In the genomic region with DNA sequence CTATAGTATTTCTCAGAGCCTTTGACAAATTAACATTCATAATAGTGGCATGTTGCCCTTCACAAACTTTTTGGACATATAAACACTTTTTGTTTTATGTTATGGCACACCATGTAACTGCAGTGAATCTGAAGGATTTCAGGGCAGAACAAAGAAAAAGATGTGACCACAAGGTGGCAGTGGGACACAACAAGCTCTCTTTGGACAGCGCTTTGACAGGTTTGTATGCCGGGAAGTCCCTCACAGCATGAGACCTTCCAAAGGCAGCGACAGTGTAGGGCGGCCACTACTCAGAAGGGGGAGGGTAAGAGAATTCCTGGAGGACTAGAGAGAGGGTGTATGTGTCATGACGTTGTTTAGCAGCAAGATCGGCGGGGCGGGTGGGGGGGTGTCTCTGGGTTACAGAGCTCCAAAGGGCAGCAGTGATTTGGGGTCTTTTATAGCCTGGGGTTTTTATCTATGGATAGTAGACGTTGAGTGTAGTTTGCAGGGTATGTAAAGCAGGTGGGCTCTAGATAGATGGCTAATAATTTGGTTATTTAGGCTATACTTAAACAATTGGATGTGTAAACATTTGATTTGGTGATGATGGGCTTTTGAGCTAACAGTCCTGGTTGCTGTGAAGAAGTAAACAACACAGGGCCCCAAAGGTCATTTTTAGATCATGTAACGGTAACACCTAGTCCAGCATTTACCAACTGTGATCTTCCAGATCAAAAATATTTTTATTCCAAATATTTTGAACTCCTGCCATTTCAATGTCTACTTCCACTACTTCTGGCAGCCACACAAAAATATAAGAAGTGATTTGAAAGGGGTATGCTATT, we compare ENCODE assay signal across 8 cellular contexts. TPM values are rescaled to one million over a fixed set of nuclear protein-coding genes. Genes with fewer than 3 reads are reported as not detected.
DNase-seq lines count a peak whose midpoint lies in the region; ATAC-seq and TF ChIP-seq lines count a peak whose summit lies in the region.

No MANE protein-coding gene starts in this region.

- H3K4me1 ChIP-seq in ascending aorta = no peaks in the 10 kb centered on the region

- H3K27me3 ChIP-seq in ascending aorta = no peaks in the 10 kb centered on the region

- peaks cover 5 to 40% of the 10 kb centered on the region in 2 donors for H3K36me3 ChIP-seq in ascending aorta

- peaks cover 16% of the 10 kb centered on the region for H3K36me3 Mint-ChIP-seq in T-helper 2 cell treated with Interferon-gamma antibody and Interleukin-4, amounts not matched to agents 5 μg/mL and 100 μg/mL, for 36 hours (ENCODE audit: low read depth)

- peak; percentile 42 to 55 (median 50) for TF ChIP-seq CTCF in ascending aorta (IDR thresholded peaks at IDR 0.05)

- peak; percentile 75 for ATAC-seq in HG03039 (IDR thresholded peaks at IDR 0.05; ENCODE audit: unreplicated experiment)

- H3K27ac ChIP-seq in ascending aorta = no peak overlapping the region

- peak overlapping the region; percentile 73 for H3K27ac Mint-ChIP-seq in T-helper 2 cell treated with Interferon-gamma antibody and Interleukin-4, amounts not matched to agents 5 μg/mL and 100 μg/mL, for 36 hours

- H3K9me3 ChIP-seq in ascending aorta = peaks cover 12 to 26% of the 10 kb centered on the region in 2 donors

- peaks cover 17% of the 10 kb centered on the region for H3K9me3 Mint-ChIP-seq in T-helper 2 cell treated with Interferon-gamma antibody and Interleukin-4, amounts not matched to agents 5 μg/mL and 100 μg/mL, for 36 hours

- peaks cover 10% of the 10 kb centered on the region for H3K4me1 Mint-ChIP-seq in T-helper 2 cell treated with Interferon-gamma antibody and Interleukin-4, amounts not matched to agents 5 μg/mL and 100 μg/mL, for 36 hours (ENCODE audit: low read depth)

- intact Hi-C loops in ascending aorta (cut with DNase I) = loop anchor here (10.0 kb wide), 1 partner anchor 372 kb away; no protein-coding TSS in a partner anchor

- peak; percentile 84 for DNase-seq in SIG-M5 treated with dmso at 0.1 percent for 504 hours (lab: John Stamatoyannopoulos, UW; ENCODE audit: unreplicated experiment)
- no peak for DNase-seq in SIG-M5 (lab: John Stamatoyannopoulos, UW)
- DNase-seq in NCI-H1930 (lab: John Stamatoyannopoulos, UW) = peak; percentile 58 to 76
- DNase-seq in T-helper 2 cell treated with Interferon-gamma antibody and Interleukin-4, amounts not matched to agents 5 μg/mL and 100 μg/mL, for 36 hours (ENCODE audit: low spot score) = peak; percentile 50
- no peak for DNase-seq in ascending aorta (ENCODE audit: low spot score in 2 of 2)
- peak; percentile 95 for DNase-seq in iPS DF 4.7 (ENCODE audit: extremely low read depth, low spot score)
- DNase-seq in stimulated activated CD4-positive, alpha-beta T cell treated with anti-CD3 and anti-CD28 coated beads, Interleukin-1b, Interleukin-23, amount 100 ng/mL, for 4 hours (ENCODE audit: low read depth in 2 of 2) = peak; percentile 24 to 59

- H3K4me3 Mint-ChIP-seq in T-helper 2 cell treated with Interferon-gamma antibody and Interleukin-4, amounts not matched to agents 5 μg/mL and 100 μg/mL, for 36 hours = no peak overlapping the region

- no peak overlapping the region for H3K4me3 ChIP-seq in ascending aorta

- no peaks in the 10 kb centered on the region for H3K27me3 Mint-ChIP-seq in T-helper 2 cell treated with Interferon-gamma antibody and Interleukin-4, amounts not matched to agents 5 μg/mL and 100 μg/mL, for 36 hours (ENCODE audit: low read depth)

RNA-seq across cellular contexts. Expression of a gene that starts 22.9 kb away (rescaled TPM):
- 0.64 TPM for total RNA-seq in ascending aorta

RNA-seq across cellular contexts. Expression of a gene that starts 46.5 kb away (rescaled TPM):
- 0.75 TPM for total RNA-seq in ascending aorta

Comparison
In these comparisons a context has a peak if more than half of its experiments do, and no peak if none do; other contexts are left out.
1. DNase-seq: peak in SIG-M5 treated with dmso at 0.1 percent for 504 hours (single experiment), NCI-H1930 (2 of 2), T-helper 2 cell treated with Interferon-gamma antibody and Interleukin-4, amounts not matched to agents 5 μg/mL and 100 μg/mL, for 36 hours (single experiment), iPS DF 4.7 (single experiment) and stimulated activated CD4-positive, alpha-beta T cell treated with anti-CD3 and anti-CD28 coated beads, Interleukin-1b, Interleukin-23, amount 100 ng/mL, for 4 hours (2 of 2); none in SIG-M5 (single experiment) and ascending aorta (0 of 2).